ENCODE assay signal across 18 cellular contexts in the genomic region with DNA sequence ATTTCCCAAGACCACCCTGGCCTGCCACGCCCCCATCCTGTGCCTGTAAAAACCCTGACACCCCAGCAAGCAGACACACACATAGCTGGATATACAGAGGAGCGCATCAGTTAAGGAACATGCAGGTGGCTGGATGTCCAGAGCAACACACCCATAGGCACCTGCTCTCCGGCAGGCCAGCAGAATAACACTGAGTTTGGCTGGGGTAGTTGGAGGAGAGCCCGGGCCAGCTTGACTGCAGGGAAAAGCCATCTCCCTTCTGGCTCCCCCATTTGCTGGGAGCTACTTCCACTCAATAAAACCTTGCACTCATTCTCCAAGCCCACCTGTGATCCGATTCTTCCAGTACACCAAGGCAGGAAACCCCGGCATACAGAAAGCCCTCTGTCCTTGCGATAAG. TPM values are rescaled to one million over a fixed set of nuclear protein-coding genes. Genes with fewer than 3 reads are reported as not detected.
DNase-seq lines count a peak whose midpoint lies in the region; ATAC-seq and TF ChIP-seq lines count a peak whose summit lies in the region.
"Had no signal": no experiment of that assay in that cellular context is flagged by ENCODE, and none has a peak within 500 bp of the region (broad histone marks: within the 10 kb centered on the region; RNA-seq: fewer than 3 reads in every experiment).

No MANE protein-coding gene starts in this region.

- no peak overlapping the region for H3K4ac ChIP-seq in trophoblast cell (ENCODE audit: low read depth, low read length)

- no peaks in the 10 kb centered on the region for H4K20me1 ChIP-seq in PC-9 (ENCODE audit: insufficient read depth)
- H4K20me1 ChIP-seq: BLaER1 had no signal

- WGBS in trophoblast cell (ENCODE audit: extremely low coverage, insufficient coverage, insufficient read length), result no CpG with 5 or more reads among the region's 7 CpGs

- TF ChIP-seq CTCF in PC-9 (conservative IDR thresholded peaks at IDR 0.05), result no peak

- CTCF ChIA-PET in PC-9 (lab: Charles Lee), result no interaction called here

- H2BK12ac ChIP-seq in trophoblast cell (ENCODE audit: low read length), result no peak overlapping the region

- H3K9me2 ChIP-seq in PC-9 (ENCODE audit: insufficient read depth), result no peaks in the 10 kb centered on the region

- H3K4me2 ChIP-seq in PC-9, result peak overlapping the region; percentile 36; the same call in 1 of the 2 replicates
- H3K4me2 ChIP-seq in trophoblast cell (ENCODE audit: low read length), result no peak overlapping the region
- H3K4me2 ChIP-seq: BLaER1 had no signal

- DNase-seq in G401 (ENCODE audit: low spot score) (peak; percentile 83), PC-9 (no peak), cerebellar cortex (ENCODE audit: low spot score) (peak; percentile 77), trophoblast cell (no peak), DMS153 treated with DMSO at 0.1 percent for 48 hours (lab: John Stamatoyannopoulos, UW; ENCODE audit: unreplicated experiment) (no peak)
- DNase-seq: Caco-2; CD4-positive, CD25-positive, alpha-beta regulatory T cell; CD8-positive, alpha-beta T cell; DMS153; DMS79; GM23248; HFFc6 had no signal

- no peak overlapping the region for H3K23ac ChIP-seq in trophoblast cell (ENCODE audit: low read length)

- ATAC-seq in GM21529 (IDR thresholded peaks at IDR 0.05; ENCODE audit: unreplicated experiment), result no peak
- no peak for ATAC-seq in activated CD4-positive, CD25-positive, alpha-beta regulatory T cell treated with anti-CD3 and anti-CD28 coated beads, Interleukin-2, amount 50 U/mL, for 24 hours
- ATAC-seq: CD8-positive, alpha-beta T cell had no signal

- H3K79me1 ChIP-seq in trophoblast cell (ENCODE audit: low read length), result no peaks in the 10 kb centered on the region

- intact Hi-C loops in PC-9 (cut with micrococcal nuclease; ENCODE audit: unreplicated experiment), result no loop called here

- H3K27ac ChIP-seq in PC-9 (no peak overlapping the region), trophoblast cell (ENCODE audit: low read depth, low read length) (no peak overlapping the region)
- H3K27ac ChIP-seq: 22Rv1, BLaER1, C4-2B, GM23248 had no signal

- H3K36me3 ChIP-seq in PC-9 (ENCODE audit: low read depth) (no peaks in the 10 kb centered on the region), trophoblast cell (ENCODE audit: control insufficient read depth in 1 of 2, insufficient read depth in 2 of 2, low read length in 2 of 2) (no peaks in the 10 kb centered on the region)
- H3K36me3 ChIP-seq: BLaER1, HAP-1 had no signal

- H4K8ac ChIP-seq in trophoblast cell (ENCODE audit: low read depth, low read length), result no peak overlapping the region

- H3K4me1 ChIP-seq in PC-9 (replicated peaks; ENCODE audit: insufficient read depth) (peaks cover 24% of the 10 kb centered on the region), trophoblast cell (ENCODE audit: control insufficient read depth in 1 of 2, insufficient read depth in 2 of 2, low read length in 2 of 2) (peaks cover 0 to 5% of the 10 kb centered on the region in 2 experiments)
- H3K4me1 ChIP-seq: BLaER1, Caco-2, HAP-1 had no signal

- H2BK120ac ChIP-seq in trophoblast cell (ENCODE audit: insufficient read depth, low read length, poor library complexity), result no peak overlapping the region

- no peak overlapping the region for H4K12ac ChIP-seq in trophoblast cell (ENCODE audit: low read depth, low read length)

- in situ Hi-C loops in G401 (cut with HindIII; ENCODE audit: low sequenced_read_pairs), result no loop called here

- POLR2A ChIA-PET in PC-9 (lab: Charles Lee; ENCODE audit: unreplicated experiment), result no interaction called here

- H2BK5ac ChIP-seq in trophoblast cell (ENCODE audit: low read depth, low read length, poor library complexity), result no peak overlapping the region

- no TSS peak for BruUV-seq in PC-9 (replicated peaks; lab: Mats Ljungman, UMichigan)

- H4K91ac ChIP-seq in trophoblast cell (ENCODE audit: low read depth, low read length), result no peak overlapping the region

- H3K27me3 ChIP-seq in PC-9 (ENCODE audit: insufficient read depth, low read depth), result no peaks in the 10 kb centered on the region
- no peaks in the 10 kb centered on the region for H3K27me3 ChIP-seq in trophoblast cell (ENCODE audit: insufficient read depth, low read length)
- H3K27me3 ChIP-seq: BLaER1 had no signal

- H2AK5ac ChIP-seq in trophoblast cell (ENCODE audit: low read length), result no peak overlapping the region

- H3K9me3 ChIP-seq in PC-9 (ENCODE audit: insufficient read depth, low read depth), result no peaks in the 10 kb centered on the region
- peaks cover 3% of the 10 kb centered on the region for H3K9me3 ChIP-seq in trophoblast cell (ENCODE audit: insufficient read depth, low read depth, low read length)
- H3K9me3 ChIP-seq: BLaER1, Caco-2, HAP-1 had no signal

- H3K4me3 ChIP-seq in PC-9 (no peak overlapping the region), trophoblast cell (ENCODE audit: low read depth, low read length) (peak overlapping the region; percentile 33)
- H3K4me3 ChIP-seq: BLaER1, GM23248, HAP-1 had no signal

- H3F3A ChIP-seq in PC-9 (ENCODE audit: insufficient read depth, low read depth), result no peaks in the 10 kb centered on the region

- H2AFZ ChIP-seq in PC-9 (no peak overlapping the region), trophoblast cell (ENCODE audit: insufficient read depth, low read length, poor library complexity) (no peak overlapping the region)
- H2AFZ ChIP-seq: GM23248 had no signal

- H3K18ac ChIP-seq in trophoblast cell (ENCODE audit: low read length), result no peak overlapping the region

- no peak overlapping the region for H3K14ac ChIP-seq in trophoblast cell (ENCODE audit: low read length)

- H3K79me2 ChIP-seq in PC-9 (ENCODE audit: low read depth) (no peaks in the 10 kb centered on the region), trophoblast cell (ENCODE audit: control insufficient read depth, insufficient read depth, low read length, poor library complexity) (no peaks in the 10 kb centered on the region)

- H3K9ac ChIP-seq in trophoblast cell (ENCODE audit: low read length), result no peak overlapping the region
- H3K9ac ChIP-seq: BLaER1, GM23248 had no signal

RNA-seq across cellular contexts. Expression of gene RASL11A, which starts 8.9 kb away (rescaled TPM):
- total RNA-seq in G401 (2014; rRNA removed; shearing (Covaris generic)), result 2.4 and 5.8 TPM in 2 replicates
- 2.0 and 3.8 TPM in 2 replicates for total RNA-seq in PC-9 (2021)
- 2.5 and 2.8 TPM in 2 replicates for polyA plus RNA-seq in trophoblast cell (2013)

RNA-seq across cellular contexts. Expression of gene RPL21, which starts 28.1 kb away (rescaled TPM):
- total RNA-seq in G401 (2014; rRNA removed; shearing (Covaris generic)), result 1,415 and 1,774 TPM in 2 replicates
- total RNA-seq in PC-9 (2021), result 711 and 754 TPM in 2 replicates
- 1,957 and 1,968 TPM in 2 replicates for polyA plus RNA-seq in trophoblast cell (2013)

Comparison
In these comparisons a context has a peak if more than half of its experiments do, and no peak if none do; other contexts are left out.
1. DNase-seq: peak in G401 (single experiment) and cerebellar cortex (single experiment); none in PC-9 (0 of 2), trophoblast cell (0 of 2) and DMS153 treated with DMSO at 0.1 percent for 48 hours (single experiment).